ENCODE assay signal across 31 cellular contexts in the genomic region with DNA sequence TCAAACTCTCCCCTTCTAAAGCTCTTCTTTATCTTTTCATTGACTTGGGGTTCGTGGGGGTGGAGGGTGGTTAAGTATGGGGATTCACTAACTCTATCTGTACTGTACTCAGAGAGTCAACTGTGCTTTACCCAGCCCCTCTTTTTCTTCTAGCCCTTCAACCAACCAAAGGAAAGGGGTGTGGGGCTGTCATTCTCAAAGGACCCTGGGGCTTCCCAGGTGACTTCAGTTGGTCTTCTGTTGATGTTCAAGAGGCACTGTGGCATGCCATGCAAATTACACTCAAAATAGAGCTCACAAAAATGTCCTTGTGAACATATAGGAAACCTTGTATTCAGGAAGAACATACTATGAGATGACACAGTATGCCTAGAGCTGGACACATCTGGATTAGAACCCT. TPM values are rescaled to one million over a fixed set of nuclear protein-coding genes. Genes with fewer than 3 reads are reported as not detected.
"Had no signal": no experiment of that assay in that cellular context is flagged by ENCODE, and none has a peak within 500 bp of the region (broad histone marks: within the 10 kb centered on the region; RNA-seq: fewer than 3 reads in every experiment).

No MANE protein-coding gene starts in this region.

- H3K36me3 Mint-ChIP-seq: activated naive CD4-positive, alpha-beta T cell treated with anti-CD3 and anti-CD28 coated beads, Interleukin-2, amount 10 ng/mL, durations not matched to agents 7 days and 5 days; activated naive CD8-positive, alpha-beta T cell treated with anti-CD3 and anti-CD28 coated beads, Interleukin-2, amount 10 ng/mL, durations not matched to agents 7 days and 5 days; brain had no signal

- H3K9me3 ChIP-seq: ascending aorta, colonic mucosa, esophagus squamous epithelium, heart right ventricle, left lung, lower lobe of right lung, mucosa of descending colon, thoracic aorta had no signal

- H3K4me1 ChIP-seq: colonic mucosa had no signal

- H3K27ac Mint-ChIP-seq: activated naive CD4-positive, alpha-beta T cell treated with anti-CD3 and anti-CD28 coated beads, Interleukin-2, amount 10 ng/mL, durations not matched to agents 7 days and 5 days; activated naive CD8-positive, alpha-beta T cell treated with anti-CD3 and anti-CD28 coated beads, Interleukin-2, amount 10 ng/mL, durations not matched to agents 7 days and 5 days; T-helper 2 cell treated with Interferon-gamma antibody and Interleukin-4, amounts not matched to agents 5 μg/mL and 100 μg/mL, for 36 hours had no signal

- DNase-seq: activated CD4-positive, alpha-beta T cell treated with anti-CD3 and anti-CD28 coated beads for 4 hours; activated CD4-positive, alpha-beta T cell treated with anti-CD3 and anti-CD28 coated beads, Interleukin-2, amount 50 U/mL, for 4 hours; activated CD8-positive, alpha-beta memory T cell treated with anti-CD3 and anti-CD28 coated beads for 24 hours; activated gamma-delta T cell; activated naive CD4-positive, alpha-beta T cell treated with anti-CD3 and anti-CD28 coated beads, Interleukin-2, amount 10 ng/mL, durations not matched to agents 7 days and 5 days; activated naive CD8-positive, alpha-beta T cell treated with anti-CD3 and anti-CD28 coated beads, Interleukin-2, amount 10 ng/mL, durations not matched to agents 7 days and 5 days; activated T-cell treated with anti-CD3 and anti-CD28 coated beads, Interleukin-2, amount 50 U/mL, for 1 hour; cerebellar nuclear complex; colonic mucosa; effector CD8-positive, alpha-beta T cell; esophagus squamous epithelium; foreskin melanocyte; heart right ventricle; left lung; lower lobe of right lung; mucosa of descending colon; posterior cingulate gyrus; right cardiac atrium; stimulated activated CD4-positive, alpha-beta T cell treated with anti-CD3 and anti-CD28 coated beads, Interleukin-15, amount 100 ng/mL, for 24 hours; stimulated activated CD4-positive, alpha-beta T cell treated with anti-CD3 and anti-CD28 coated beads, Interleukin-2, amount 100 ng/mL, for 24 hours; stimulated activated naive CD4-positive, alpha-beta T cell treated with Interleukin-2 at 50 U/mL for 16 hours; trophoblast cell had no signal

- ATAC-seq: heart right ventricle, left lung, lower lobe of right lung, mucosa of descending colon, right cardiac atrium had no signal

- H3K4me3 ChIP-seq: ascending aorta, cardiac muscle cell, colonic mucosa, esophagus squamous epithelium, heart right ventricle, left lung, lower lobe of right lung, mucosa of descending colon, thoracic aorta had no signal

- H3K27me3 ChIP-seq: ascending aorta, cardiac muscle cell, colonic mucosa, esophagus squamous epithelium, heart right ventricle, left lung had no signal

- H3K27me3 Mint-ChIP-seq: brain had no signal

- H3K36me3 ChIP-seq: ascending aorta, cardiac muscle cell, colonic mucosa, esophagus squamous epithelium, heart right ventricle, left lung, lower lobe of right lung, thoracic aorta had no signal

- H3K4me3 Mint-ChIP-seq: activated naive CD4-positive, alpha-beta T cell treated with anti-CD3 and anti-CD28 coated beads, Interleukin-2, amount 10 ng/mL, durations not matched to agents 7 days and 5 days; activated naive CD8-positive, alpha-beta T cell treated with anti-CD3 and anti-CD28 coated beads, Interleukin-2, amount 10 ng/mL, durations not matched to agents 7 days and 5 days; brain; nephron; T-helper 2 cell treated with Interferon-gamma antibody and Interleukin-4, amounts not matched to agents 5 μg/mL and 100 μg/mL, for 36 hours had no signal

- FAIRE-seq: endometrium, urothelium cell line had no signal

- H3K9me3 Mint-ChIP-seq: activated naive CD4-positive, alpha-beta T cell treated with anti-CD3 and anti-CD28 coated beads, Interleukin-2, amount 10 ng/mL, durations not matched to agents 7 days and 5 days; activated naive CD8-positive, alpha-beta T cell treated with anti-CD3 and anti-CD28 coated beads, Interleukin-2, amount 10 ng/mL, durations not matched to agents 7 days and 5 days; brain; nephron; T-helper 2 cell treated with Interferon-gamma antibody and Interleukin-4, amounts not matched to agents 5 μg/mL and 100 μg/mL, for 36 hours had no signal

- H3K27ac ChIP-seq: ascending aorta, cardiac muscle cell, colonic mucosa, epithelial cell of prostate, esophagus squamous epithelium, heart right ventricle, left lung, lower lobe of right lung, thoracic aorta had no signal

- H3K4me1 Mint-ChIP-seq: activated naive CD4-positive, alpha-beta T cell treated with anti-CD3 and anti-CD28 coated beads, Interleukin-2, amount 10 ng/mL, durations not matched to agents 7 days and 5 days; activated naive CD8-positive, alpha-beta T cell treated with anti-CD3 and anti-CD28 coated beads, Interleukin-2, amount 10 ng/mL, durations not matched to agents 7 days and 5 days had no signal

RNA-seq across cellular contexts. Expression of a gene that starts 16.9 kb away (rescaled TPM):
- total RNA-seq: activated naive CD8-positive, alpha-beta T cell treated with anti-CD3 and anti-CD28 coated beads, Interleukin-2, amount 10 ng/mL, durations not matched to agents 7 days and 5 days had no signal
